12 cellular contexts compared by ENCODE assay signal in the genomic region with DNA sequence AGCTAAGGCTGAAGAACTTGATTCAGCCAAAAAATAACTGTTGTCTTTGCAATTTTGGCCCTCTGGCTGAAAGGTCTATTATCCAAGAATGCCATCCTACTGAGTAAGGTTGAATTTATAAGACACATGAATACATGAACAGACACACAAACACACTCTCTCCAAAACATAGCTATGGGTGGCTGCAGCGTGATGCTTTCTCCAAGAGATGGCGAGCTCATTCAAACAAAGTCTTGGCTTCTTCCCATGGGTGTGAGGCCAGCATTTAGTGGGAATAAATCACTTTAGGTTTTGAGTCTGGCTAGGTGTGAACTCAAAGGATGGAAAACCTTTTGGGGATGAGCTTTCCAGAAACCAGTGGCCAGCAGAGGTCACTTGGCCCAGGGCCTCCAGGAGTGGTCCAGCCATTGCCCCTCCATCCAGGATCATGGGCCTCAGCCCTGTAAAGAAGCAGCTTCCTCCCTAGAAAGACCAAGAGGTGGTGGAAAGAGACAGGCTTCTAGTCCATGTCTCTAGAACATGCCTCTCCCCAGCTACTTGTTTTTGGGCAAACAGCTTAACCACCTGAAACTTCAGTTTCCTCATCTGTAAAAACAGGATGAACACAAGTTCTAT. TPM values are rescaled to one million over a fixed set of nuclear protein-coding genes. Genes with fewer than 3 reads are reported as not detected.
DNase-seq lines count a peak whose midpoint lies in the region; ATAC-seq, FAIRE-seq and TF ChIP-seq lines count a peak whose summit lies in the region.
"Had no signal": no experiment of that assay in that cellular context is flagged by ENCODE, and none has a peak within 500 bp of the region (broad histone marks: within the 10 kb centered on the region; RNA-seq: fewer than 3 reads in every experiment).

No MANE protein-coding gene starts in this region.

- no peak overlapping the region for H2BK12ac ChIP-seq in H1 (ENCODE audit: low read depth, low read length)

- H3K9me3 Mint-ChIP-seq in progenitor cell of endocrine pancreas (ENCODE audit: low read depth): no peaks in the 10 kb centered on the region
- H3K9me3 Mint-ChIP-seq: natural killer cell treated with Interleukin-12 subunit alpha and Interleukin-12 subunit beta and Interleukin-15 and Interleukin-18, amount 100 ng/mL, for 72 hours had no signal

- no peaks in the 10 kb centered on the region for H3K36me3 Mint-ChIP-seq in progenitor cell of endocrine pancreas (ENCODE audit: insufficient read depth)
- H3K36me3 Mint-ChIP-seq: natural killer cell treated with Interleukin-12 subunit alpha and Interleukin-12 subunit beta and Interleukin-15 and Interleukin-18, amount 100 ng/mL, for 72 hours had no signal

- H3K14ac ChIP-seq in H1 (ENCODE audit: insufficient read length): no peak overlapping the region

- H3K4ac ChIP-seq in H1 (replicated peaks; ENCODE audit: insufficient read length, low read depth, low read length): no peak overlapping the region

- no peaks in the 10 kb centered on the region for H3K79me1 ChIP-seq in H1 (ENCODE audit: low read depth, low read length)

- TF ChIP-seq CTCF in H1 (IDR thresholded peaks at IDR 0.05; ENCODE audit: control extremely low read depth in 1 of 3, insufficient read depth in 1 of 3, low read depth in 1 of 3, low read length in 3 of 3) (peak; percentile 17 to 74 (median 51)), progenitor cell of endocrine pancreas (IDR thresholded peaks at IDR 0.05; ENCODE audit: unreplicated experiment) (peak; percentile 35), gastrocnemius medialis (IDR thresholded peaks at IDR 0.05 in 4 of 5, conservative IDR thresholded peaks at IDR 0.05 in 1 of 5) (no peak)

- POLR2A ChIA-PET in H1 (lab: Charles Lee; ENCODE audit: partially characterized antibody): no interaction called here

- H2BK20ac ChIP-seq in H1 (ENCODE audit: low read length): no peak overlapping the region

- H3K27me3 ChIP-seq in H1 (replicated peaks in 1 of 4; ENCODE audit: control insufficient read depth in 3 of 4, extremely low read depth in 1 of 4, insufficient read depth in 3 of 4, low read length in 3 of 4) (peaks cover 2 to 17% (median 8%) of the 10 kb centered on the region in 4 experiments), gastrocnemius medialis (no peaks in the 10 kb centered on the region)

- no peak overlapping the region for H4K5ac ChIP-seq in H1 (ENCODE audit: insufficient read length, low read depth, low read length)

- no peak for TF ChIP-seq EP300 in H1 (IDR thresholded peaks at IDR 0.05; ENCODE audit: borderline replicate concordance in 1 of 2, low read depth in 2 of 2, low read length in 2 of 2)

- H2BK5ac ChIP-seq in H1 (ENCODE audit: low read depth, low read length): no peak overlapping the region

- H3K4me3 ChIP-seq in H1 (ENCODE audit: extremely low read depth in 1 of 4, insufficient read depth in 2 of 4, low read depth in 3 of 4, low read length in 4 of 4) (no peak overlapping the region), gastrocnemius medialis (no peak overlapping the region)

- H3K9me3 ChIP-seq in H1 (ENCODE audit: insufficient read depth in 2 of 2, low read depth in 1 of 2, low read length in 1 of 2): no peaks in the 10 kb centered on the region
- H3K9me3 ChIP-seq in gastrocnemius medialis: no peaks in the 10 kb centered on the region

- H3K4me2 ChIP-seq in H1 (ENCODE audit: insufficient read depth in 1 of 2, low read depth in 2 of 2, low read length in 2 of 2): no peak overlapping the region

- H3K9ac ChIP-seq in H1 (replicated peaks in 1 of 4; ENCODE audit: extremely low read depth in 1 of 4, low read depth in 3 of 4, low read length in 3 of 4): no peak overlapping the region

- intact Hi-C loops in gastrocnemius medialis (cut with DNase I; ENCODE audit: low total_unique reads): no loop called here

- 53% methylated on average over 2 of the region's 2 CpGs; no CpG with 5 or more reads in 1 of the 2 experiments for WGBS in H1 (ENCODE audit: extremely low coverage in 1 of 2, insufficient coverage in 1 of 2, insufficient read length in 1 of 2, insufficient replicate concordance in 2 of 2, low coverage in 1 of 2, low lambda C conversion rate in 2 of 2, missing lambda C conversion rate in 1 of 2), 2 experiments

- no peak overlapping the region for H4K8ac ChIP-seq in H1 (ENCODE audit: extremely low read depth, insufficient read depth, low read length)

- ATAC-seq in HG02571 (IDR thresholded peaks at IDR 0.05; ENCODE audit: unreplicated experiment): no peak
- no peak for ATAC-seq in gastrocnemius medialis
- no peak for ATAC-seq in HG02610 (IDR thresholded peaks at IDR 0.05; ENCODE audit: unreplicated experiment)
- ATAC-seq: natural killer cell treated with Interleukin-12 subunit alpha and Interleukin-12 subunit beta and Interleukin-15 and Interleukin-18, amount 100 ng/mL, for 72 hours had no signal

- H4K91ac ChIP-seq in H1 (replicated peaks; ENCODE audit: insufficient read length, low read length): no peak overlapping the region

- H3K27me3 Mint-ChIP-seq in progenitor cell of endocrine pancreas: peaks cover 36% of the 10 kb centered on the region

- H2AFZ ChIP-seq in H1 (ENCODE audit: low read length): no peak overlapping the region

- H3K4me1 ChIP-seq in H1 (replicated peaks in 1 of 4; ENCODE audit: control insufficient read depth in 3 of 4, insufficient read depth in 4 of 4, low read length in 3 of 4) (no peaks in the 10 kb centered on the region), gastrocnemius medialis (no peaks in the 10 kb centered on the region)

- H3K79me2 ChIP-seq in H1 (ENCODE audit: control insufficient read depth in 1 of 2, insufficient read depth in 2 of 2, low read length in 2 of 2): no peaks in the 10 kb centered on the region

- no peak overlapping the region for H3K27ac Mint-ChIP-seq in progenitor cell of endocrine pancreas
- H3K27ac Mint-ChIP-seq: natural killer cell treated with Interleukin-12 subunit alpha and Interleukin-12 subunit beta and Interleukin-15 and Interleukin-18, amount 100 ng/mL, for 72 hours had no signal

- no peak overlapping the region for H3K18ac ChIP-seq in H1 (ENCODE audit: extremely low read depth, low read length)

- TF ChIP-seq RAD21 in H1 (IDR thresholded peaks at IDR 0.05 in 1 of 2, conservative IDR thresholded peaks at IDR 0.05 in 1 of 2; ENCODE audit: low read depth in 2 of 2, low read length in 2 of 2): peak; percentile 76 to 83

- CTCF ChIA-PET in H1 (lab: Charles Lee; ENCODE audit: partially characterized antibody): interaction anchor here (0.6 to 4.5 kb wide), 58 partner anchors 9 to 1285 kb away, joined by 3 to 55 read pairs (median 4); partner anchors contain the start of gene OSR1

- H3K27ac ChIP-seq in H1 (ENCODE audit: low read depth, low read length): no peak overlapping the region
- no peak overlapping the region for H3K27ac ChIP-seq in gastrocnemius medialis

- TF ChIP-seq POLR2A in H1 (IDR thresholded peaks at IDR 0.05; ENCODE audit: control extremely low read depth in 1 of 2, low read depth in 2 of 2, low read length in 2 of 2) (no peak), gastrocnemius medialis (IDR thresholded peaks at IDR 0.05) (no peak)

- FAIRE-seq in H1 (lab: Jason Lieb, UNC): no peak

- in situ Hi-C loops in gastrocnemius medialis (cut with MboI; ENCODE audit: low sequenced_read_pairs in 4 of 4): loop anchor here (10.0 to 25.0 kb wide), 8 partner anchors 375 to 982 kb away; no protein-coding TSS in a partner anchor

- H4K20me1 ChIP-seq in H1 (replicated peaks in 1 of 2; ENCODE audit: control insufficient read depth in 1 of 2, insufficient read depth in 2 of 2, low read length in 2 of 2): no peaks in the 10 kb centered on the region

- H3K4me1 Mint-ChIP-seq in progenitor cell of endocrine pancreas (ENCODE audit: low read depth): no peaks in the 10 kb centered on the region

- no peak overlapping the region for H3K23ac ChIP-seq in H1 (ENCODE audit: insufficient read length)

- H2BK120ac ChIP-seq in H1 (replicated peaks; ENCODE audit: low read depth, low read length): no peak overlapping the region

- DNase-seq in NCI-H1417 (lab: John Stamatoyannopoulos, UW) (peak in 2 of 3 experiments; percentile 25 to 57), NCI-H1417 treated with DMSO at 0.1 percent for 48 hours (lab: John Stamatoyannopoulos, UW) (no peak), NCI-H510A (lab: John Stamatoyannopoulos, UW) (peak; percentile 10), H1 (ENCODE audit: low read depth in 1 of 2, low spot score in 2 of 2) (no peak), progenitor cell of endocrine pancreas (ENCODE audit: low spot score, unreplicated experiment) (no peak), gastrocnemius medialis (no peak)
- DNase-seq: activated gamma-delta T cell treated with Interleukin-2 at 50 U/mL for 16 hours, KBM-7, T-helper 2 cell had no signal

- H2BK15ac ChIP-seq in H1 (ENCODE audit: low read length): no peak overlapping the region

- no peak overlapping the region for H3K56ac ChIP-seq in H1 (replicated peaks; ENCODE audit: insufficient read length, low read depth, low read length)

- no peak overlapping the region for H3K4me3 Mint-ChIP-seq in progenitor cell of endocrine pancreas (ENCODE audit: low read depth)
- H3K4me3 Mint-ChIP-seq: natural killer cell treated with Interleukin-12 subunit alpha and Interleukin-12 subunit beta and Interleukin-15 and Interleukin-18, amount 100 ng/mL, for 72 hours had no signal

- H3K36me3 ChIP-seq in H1 (ENCODE audit: control insufficient read depth in 2 of 4, insufficient read depth in 4 of 4, low read length in 3 of 4) (no peaks in the 10 kb centered on the region), gastrocnemius medialis (no peaks in the 10 kb centered on the region)

- no peaks in the 10 kb centered on the region for H3K23me2 ChIP-seq in H1 (ENCODE audit: low read depth, low read length)

- H2AK5ac ChIP-seq in H1 (ENCODE audit: low read depth, low read length): no peak overlapping the region

TF ChIP-seq in H1, 55 proteins besides CTCF, POLR2A, EP300 and RAD21 (continues in another document):
- TF ChIP-seq TAF1 (IDR thresholded peaks at IDR 0.05; ENCODE audit: low read depth, low read length) (no peak), CHD1 (IDR thresholded peaks at IDR 0.05; ENCODE audit: low read depth, low read length) (no peak), MAFK (IDR thresholded peaks at IDR 0.05; ENCODE audit: low read depth, low read length) (no peak), SRF (IDR thresholded peaks at IDR 0.05; ENCODE audit: low read depth, low read length) (no peak), NANOG (IDR thresholded peaks at IDR 0.05; ENCODE audit: insufficient read depth, low read depth, low read length, poor library complexity, severe bottlenecking) (no peak)

RNA-seq across cellular contexts. Expression of gene OSR1, which starts 11.0 kb away (rescaled TPM):
- total RNA-seq in H1 (2021; fragmentation: NEBNext Ultra II Directional; extraction: Animal tissue kit (Norgen Biotek cat#: 25700)): 0.22 TPM in 1 of 2 replicates, not detected in the other
- 0.05 TPM in 2 replicates for polyA plus RNA-seq in H1 (2011; rRNA removed)
- not detected for polyA plus RNA-seq in H1 (2011; cell fraction: cytosol; rRNA removed)
- 0.09 TPM for polyA plus RNA-seq in H1 (2011; cell fraction: nucleus; rRNA removed)
- not detected in 4 replicates for polyA plus RNA-seq in H1 (2012, experiment 1 of 2)
- 0.13 TPM for polyA plus RNA-seq in H1 (2012, experiment 2 of 2)
- 0.06 TPM for polyA plus RNA-seq in H1 (2013, experiment 1 of 2)
- 0.04 TPM for polyA plus RNA-seq in H1 (2013, experiment 2 of 2)
- polyA minus RNA-seq in H1 (2011; rRNA and poly(A)+ RNA removed): 0.06 TPM in 1 of 2 replicates, not detected in the other
- polyA minus RNA-seq in H1 (2011; cell fraction: cytosol; rRNA and poly(A)+ RNA removed): not detected
- polyA minus RNA-seq in H1 (2011; cell fraction: nucleus; rRNA and poly(A)+ RNA removed): 0.10 TPM
- total RNA-seq in progenitor cell of endocrine pancreas: 10.3 and 10.7 TPM in 2 replicates
- 1 to 10 TPM in 3 of 4 donors, under 1 TPM in 1; 0.80 to 4.3 (median 3.3) TPM for total RNA-seq in gastrocnemius medialis
- total RNA-seq: natural killer cell treated with Interleukin-12 subunit alpha and Interleukin-12 subunit beta and Interleukin-15 and Interleukin-18, amount 100 ng/mL, for 72 hours had no signal

Comparison
In these comparisons a context has a peak if more than half of its experiments do, and no peak if none do; other contexts are left out.
1. DNase-seq: peak in NCI-H1417 (2 of 3) and NCI-H510A (single experiment); none in NCI-H1417 treated with DMSO at 0.1 percent for 48 hours (single experiment), H1 (0 of 2), progenitor cell of endocrine pancreas (single experiment) and gastrocnemius medialis (0 of 2).
2. CTCF ChIP-seq: peak in H1 (3 of 3) and progenitor cell of endocrine pancreas (single experiment); none in gastrocnemius medialis (0 of 5).